In the genomic region with DNA sequence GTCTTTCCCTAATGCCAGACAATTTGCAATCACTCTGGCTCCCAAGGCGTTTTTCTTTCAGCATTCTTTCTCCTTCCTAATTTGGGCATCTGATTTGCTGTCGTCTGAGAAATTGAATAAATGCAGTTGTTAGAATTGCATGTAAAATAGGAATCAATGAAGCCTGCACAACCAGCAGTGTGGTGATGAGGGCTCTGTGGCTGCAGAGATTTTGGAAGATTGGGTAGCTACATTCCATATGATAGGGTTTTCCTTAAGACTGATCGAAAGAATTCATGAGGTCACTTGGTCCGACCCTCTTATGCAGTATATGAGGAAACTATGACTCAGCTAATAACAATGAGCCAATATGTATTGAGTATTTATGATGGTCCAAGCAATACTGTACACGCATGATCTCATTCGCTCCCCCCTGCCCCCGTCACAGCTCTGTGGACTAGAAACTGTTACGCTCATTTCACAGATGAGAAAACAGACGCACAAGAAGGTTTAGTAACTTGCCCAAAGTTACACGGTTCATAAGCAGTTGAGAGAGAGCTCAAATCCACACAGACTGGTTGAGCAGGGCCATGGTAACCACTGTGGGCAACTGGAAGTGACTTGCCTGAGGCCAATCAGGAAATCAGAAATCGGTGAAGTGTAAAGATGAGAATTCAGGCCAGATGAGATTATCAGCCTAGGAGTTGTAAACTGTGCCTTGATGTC, we compare ENCODE assay signal across 34 cellular contexts.
DNase-seq lines count a peak whose midpoint lies in the region; ATAC-seq, FAIRE-seq and TF ChIP-seq lines count a peak whose summit lies in the region.
"Had no signal": no experiment of that assay in that cellular context is flagged by ENCODE, and none has a peak within 500 bp of the region (broad histone marks: within the 10 kb centered on the region; RNA-seq: fewer than 3 reads in every experiment).

No MANE protein-coding gene starts in this region.

- H3K4me1 Mint-ChIP-seq in stimulated activated naive CD8-positive, alpha-beta T cell treated with anti-CD3 and anti-CD28 coated beads, Interleukin-15, Interleukin-2, amounts not matched to agents 100 ng/mL and 50 ng/mL, for 24 hours (ENCODE audit: low read depth): peaks cover 32% of the 10 kb centered on the region
- H3K4me1 Mint-ChIP-seq in WTC11: no peaks in the 10 kb centered on the region
- H3K4me1 Mint-ChIP-seq: memory B cell had no signal

- H3K9me3 Mint-ChIP-seq in stimulated activated naive CD8-positive, alpha-beta T cell treated with anti-CD3 and anti-CD28 coated beads, Interleukin-15, Interleukin-2, amounts not matched to agents 100 ng/mL and 50 ng/mL, for 24 hours: peaks cover 3% of the 10 kb centered on the region
- H3K9me3 Mint-ChIP-seq in WTC11: no peaks in the 10 kb centered on the region
- H3K9me3 Mint-ChIP-seq: CD4-positive, CD25-positive, alpha-beta regulatory T cell; T-cell had no signal

- in situ Hi-C loops in gastrocnemius medialis (cut with MboI; ENCODE audit: low sequenced_read_pairs in 4 of 4): no loop called here
- in situ Hi-C loops in HAP-1 (cut with MboI; ENCODE audit: low sequenced_read_pairs): no loop called here

- no peak for DNase-seq in stimulated activated naive CD8-positive, alpha-beta T cell treated with anti-CD3 and anti-CD28 coated beads, Interleukin-15, Interleukin-2, amounts not matched to agents 100 U/mL and 50 U/mL, for 24 hours
- no peak for DNase-seq in WTC11 (ENCODE audit: low spot score)
- peak; percentile 59 for DNase-seq in kidney
- DNase-seq in ureter (ENCODE audit: low spot score): peak; percentile 48
- DNase-seq in ascending aorta (ENCODE audit: low spot score in 2 of 2): no peak
- DNase-seq in gastrocnemius medialis: no peak
- no peak for DNase-seq in HAP-1 (ENCODE audit: low spot score in 2 of 2)
- DNase-seq: activated CD4-positive, alpha-beta T cell treated with anti-CD3 and anti-CD28 coated beads, Interleukin-2, amount 50 U/mL, for 48 hours; activated naive CD4-positive, alpha-beta T cell treated with Interleukin-2 at 50 U/mL for 16 hours; CD4-positive, CD25-positive, alpha-beta regulatory T cell; cerebellar nuclear complex; GM23248; HFFc6; NCI-H1417 treated with DMSO at 0.1 percent for 48 hours; NCI-H2029 treated with DMSO at 0.1 percent for 48 hours; NCI-H226; NCI-H748 treated with DMSO at 0.1 percent for 48 hours; Peyer's patch; SJCRH30; spleen; stimulated activated CD4-positive, alpha-beta T cell treated with anti-CD3 and anti-CD28 coated beads, Interleukin-2, amount 100 ng/mL, for 24 hours; stomach; T-cell had no signal

- H3K27ac Mint-ChIP-seq in stimulated activated naive CD8-positive, alpha-beta T cell treated with anti-CD3 and anti-CD28 coated beads, Interleukin-15, Interleukin-2, amounts not matched to agents 100 ng/mL and 50 ng/mL, for 24 hours: peak overlapping the region; percentile 67
- H3K27ac Mint-ChIP-seq in WTC11: peak overlapping the region; percentile 22; the same call in 1 of the 2 replicates
- H3K27ac Mint-ChIP-seq: CD4-positive, CD25-positive, alpha-beta regulatory T cell; HFFc6; memory B cell; T-cell had no signal

- no peaks in the 10 kb centered on the region for H3K27me3 ChIP-seq in ascending aorta
- no peaks in the 10 kb centered on the region for H3K27me3 ChIP-seq in gastrocnemius medialis
- no peaks in the 10 kb centered on the region for H3K27me3 ChIP-seq in HAP-1 (ENCODE audit: low read depth)
- H3K27me3 ChIP-seq: hepatocyte, Peyer's patch, right atrium auricular region, SJCRH30, spleen, stomach had no signal

- H3K36me3 Mint-ChIP-seq in stimulated activated naive CD8-positive, alpha-beta T cell treated with anti-CD3 and anti-CD28 coated beads, Interleukin-15, Interleukin-2, amounts not matched to agents 100 ng/mL and 50 ng/mL, for 24 hours (ENCODE audit: low read depth): no peaks in the 10 kb centered on the region
- H3K36me3 Mint-ChIP-seq in WTC11: no peaks in the 10 kb centered on the region
- H3K36me3 Mint-ChIP-seq: CD4-positive, CD25-positive, alpha-beta regulatory T cell; memory B cell; T-cell had no signal

- no peak for FAIRE-seq in kidney (lab: Jason Lieb, UNC)
- FAIRE-seq: A549, endometrium, frontal cortex, GM19239 had no signal

- H3K27ac ChIP-seq in kidney (ENCODE audit: low read depth in 2 of 2, low read length in 2 of 2) (no peak overlapping the region), ascending aorta (no peak overlapping the region), gastrocnemius medialis (no peak overlapping the region)
- H3K27ac ChIP-seq: A549, GM23248, hepatocyte, HL-60, Peyer's patch, right atrium auricular region, SJCRH30, spleen, stomach had no signal

- H3K27me3 Mint-ChIP-seq in stimulated activated naive CD8-positive, alpha-beta T cell treated with anti-CD3 and anti-CD28 coated beads, Interleukin-15, Interleukin-2, amounts not matched to agents 100 ng/mL and 50 ng/mL, for 24 hours: peaks cover 27% of the 10 kb centered on the region
- no peaks in the 10 kb centered on the region for H3K27me3 Mint-ChIP-seq in WTC11 (ENCODE audit: low read depth)
- H3K27me3 Mint-ChIP-seq: memory B cell had no signal

- POLR2A ChIA-PET in WTC11 (lab: Charles Lee): no interaction called here

- CTCF ChIA-PET in WTC11 (lab: Charles Lee): no interaction called here

- H3K36me3 ChIP-seq in kidney (ENCODE audit: control insufficient read depth in 1 of 2, insufficient read depth in 2 of 2, low read length in 2 of 2): no peaks in the 10 kb centered on the region
- H3K36me3 ChIP-seq in ascending aorta: no peaks in the 10 kb centered on the region
- no peaks in the 10 kb centered on the region for H3K36me3 ChIP-seq in gastrocnemius medialis
- H3K36me3 ChIP-seq in HAP-1 (replicated peaks): no peaks in the 10 kb centered on the region
- H3K36me3 ChIP-seq: Peyer's patch, right atrium auricular region, SJCRH30, spleen, stomach had no signal

- no peaks in the 10 kb centered on the region for H3K9me3 ChIP-seq in kidney (ENCODE audit: control insufficient read depth in 1 of 2, low read length in 2 of 2)
- H3K9me3 ChIP-seq in ascending aorta: no peaks in the 10 kb centered on the region
- H3K9me3 ChIP-seq in gastrocnemius medialis: no peaks in the 10 kb centered on the region
- H3K9me3 ChIP-seq in HAP-1: no peaks in the 10 kb centered on the region
- H3K9me3 ChIP-seq: A549, Peyer's patch, right atrium auricular region, SJCRH30, spleen, stomach had no signal

- H3K4me3 Mint-ChIP-seq in stimulated activated naive CD8-positive, alpha-beta T cell treated with anti-CD3 and anti-CD28 coated beads, Interleukin-15, Interleukin-2, amounts not matched to agents 100 ng/mL and 50 ng/mL, for 24 hours: no peak overlapping the region
- no peak overlapping the region for H3K4me3 Mint-ChIP-seq in WTC11
- H3K4me3 Mint-ChIP-seq: CD4-positive, CD25-positive, alpha-beta regulatory T cell; HFFc6; memory B cell; neural crest cell; T-cell had no signal

- no peak for TF ChIP-seq POLR2A in gastrocnemius medialis (IDR thresholded peaks at IDR 0.05)

- H3K4me3 ChIP-seq in kidney (ENCODE audit: low read length in 2 of 2) (no peak overlapping the region), ascending aorta (no peak overlapping the region), gastrocnemius medialis (no peak overlapping the region), HAP-1 (no peak overlapping the region)
- H3K4me3 ChIP-seq: A549, GM23248, hepatocyte, Peyer's patch, right atrium auricular region, SJCRH30, spleen, stomach had no signal

- ATAC-seq in stimulated activated naive CD8-positive, alpha-beta T cell treated with anti-CD3 and anti-CD28 coated beads, Interleukin-15, Interleukin-2, amounts not matched to agents 100 U/mL and 50 U/mL, for 24 hours: no peak
- ATAC-seq in WTC11 (no peak), gastrocnemius medialis (no peak)
- ATAC-seq: A549, left lobe of liver, T-cell had no signal

- intact Hi-C loops in kidney (cut with DNase I): no loop called here
- intact Hi-C loops in ascending aorta (cut with DNase I): no loop called here
- intact Hi-C loops in gastrocnemius medialis (cut with DNase I; ENCODE audit: low total_unique reads): no loop called here

- TF ChIP-seq CTCF in WTC11 (IDR thresholded peaks at IDR 0.05): no peak
- no peak for TF ChIP-seq CTCF in kidney (IDR thresholded peaks at IDR 0.05; ENCODE audit: borderline replicate concordance, extremely low read depth, insufficient read depth)
- no peak for TF ChIP-seq CTCF in ascending aorta (IDR thresholded peaks at IDR 0.05)
- TF ChIP-seq CTCF in gastrocnemius medialis (IDR thresholded peaks at IDR 0.05 in 4 of 5, conservative IDR thresholded peaks at IDR 0.05 in 1 of 5): no peak

- no peak overlapping the region for H3K9ac ChIP-seq in kidney (ENCODE audit: low read length in 2 of 2)
- H3K9ac ChIP-seq: GM23248 had no signal

- H3K4me1 ChIP-seq in kidney (ENCODE audit: control insufficient read depth in 1 of 2, insufficient read depth in 1 of 2, low read depth in 1 of 2, low read length in 2 of 2) (no peaks in the 10 kb centered on the region), ascending aorta (no peaks in the 10 kb centered on the region), gastrocnemius medialis (no peaks in the 10 kb centered on the region), HAP-1 (no peaks in the 10 kb centered on the region)
- H3K4me1 ChIP-seq: A549, Peyer's patch, right atrium auricular region, SJCRH30, spleen had no signal

TF ChIP-seq in WTC11, 78 proteins besides CTCF, POLR2A, EP300 and RAD21 (continues in another document):
- TF ChIP-seq, protein P1, sequence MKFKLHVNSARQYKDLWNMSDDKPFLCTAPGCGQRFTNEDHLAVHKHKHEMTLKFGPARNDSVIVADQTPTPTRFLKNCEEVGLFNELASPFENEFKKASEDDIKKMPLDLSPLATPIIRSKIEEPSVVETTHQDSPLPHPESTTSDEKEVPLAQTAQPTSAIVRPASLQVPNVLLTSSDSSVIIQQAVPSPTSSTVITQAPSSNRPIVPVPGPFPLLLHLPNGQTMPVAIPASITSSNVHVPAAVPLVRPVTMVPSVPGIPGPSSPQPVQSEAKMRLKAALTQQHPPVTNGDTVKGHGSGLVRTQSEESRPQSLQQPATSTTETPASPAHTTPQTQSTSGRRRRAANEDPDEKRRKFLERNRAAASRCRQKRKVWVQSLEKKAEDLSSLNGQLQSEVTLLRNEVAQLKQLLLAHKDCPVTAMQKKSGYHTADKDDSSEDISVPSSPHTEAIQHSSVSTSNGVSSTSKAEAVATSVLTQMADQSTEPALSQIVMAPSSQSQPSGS (CRISPR knock-in tag; IDR thresholded peaks at IDR 0.05; ENCODE audit: borderline replicate concordance, low read depth): no peak
- TF ChIP-seq ZNF671 (CRISPR knock-in tag; IDR thresholded peaks at IDR 0.05): no peak
- TF ChIP-seq ATF1 (CRISPR knock-in tag; IDR thresholded peaks at IDR 0.05): no peak
- no peak for TF ChIP-seq TEAD4 (CRISPR knock-in tag; IDR thresholded peaks at IDR 0.05)
- TF ChIP-seq ETV6 (CRISPR knock-in tag; IDR thresholded peaks at IDR 0.05): no peak

Comparison
In these comparisons a context has a peak if more than half of its experiments do, and no peak if none do; other contexts are left out.
1. DNase-seq: peak in kidney (single experiment) and ureter (single experiment); none in stimulated activated naive CD8-positive, alpha-beta T cell treated with anti-CD3 and anti-CD28 coated beads, Interleukin-15, Interleukin-2, amounts not matched to agents 100 U/mL and 50 U/mL, for 24 hours (single experiment), WTC11 (single experiment), ascending aorta (0 of 2), gastrocnemius medialis (0 of 2) and HAP-1 (0 of 2).